In the genomic region with DNA sequence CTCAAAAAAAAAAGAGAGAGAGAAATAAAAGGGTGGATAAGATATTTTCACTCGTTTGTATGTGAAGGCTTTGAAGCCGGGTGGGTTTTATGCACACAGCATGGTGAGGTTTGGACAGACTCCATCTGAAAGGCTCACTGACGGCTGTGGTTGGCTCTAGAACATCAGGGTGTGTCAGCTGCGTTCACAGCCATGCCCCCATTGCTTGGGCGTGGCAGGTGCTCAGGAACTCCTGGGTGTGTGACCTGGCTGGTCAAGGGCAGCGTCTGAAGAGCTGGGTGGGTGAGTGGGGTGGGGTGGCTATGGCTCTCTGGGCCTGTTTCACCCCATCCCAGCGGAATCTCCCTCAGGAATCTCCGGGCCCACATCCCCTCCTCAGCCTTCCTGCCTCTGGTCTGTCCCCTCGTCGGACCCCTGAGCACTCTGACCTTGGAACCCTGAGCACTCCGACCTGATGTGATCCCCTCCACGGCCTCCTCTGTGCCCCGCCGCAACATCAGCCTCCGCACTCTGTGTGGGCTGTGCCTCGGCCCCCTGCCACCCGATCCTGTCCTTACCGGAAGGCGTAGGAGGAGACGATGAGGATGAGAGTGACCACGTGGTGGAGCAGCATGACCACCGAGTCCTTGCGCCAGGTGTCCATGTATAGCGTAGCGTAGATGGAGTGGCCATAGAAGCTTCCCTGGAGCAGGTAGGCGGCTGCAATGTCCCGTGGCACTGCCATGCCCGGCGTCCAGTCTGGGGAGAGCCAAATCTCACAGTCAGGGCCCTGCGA, we compare ENCODE assay signal across 19 cellular contexts. TPM values are rescaled to one million over a fixed set of nuclear protein-coding genes. Genes with fewer than 3 reads are reported as not detected.
"Had no signal": no experiment of that assay in that cellular context is flagged by ENCODE, and none has a peak within 500 bp of the region (broad histone marks: within the 10 kb centered on the region; RNA-seq: fewer than 3 reads in every experiment).

No MANE protein-coding gene starts in this region.

- H2AFZ ChIP-seq: parathyroid adenoma had no signal

- H3K36me3 ChIP-seq: tibial artery, vagina had no signal

- ATAC-seq: activated naive CD4-positive, alpha-beta T cell treated with anti-CD3 and anti-CD28 coated beads, Interleukin-2, amount 50 U/mL, for 72 hours; activated T-cell treated with anti-CD3 and anti-CD28 coated beads, Interleukin-2, amount 50 U/mL, for 72 hours; stimulated activated memory B cell treated with anti-CD40 and anti-IgM and Interleukin-4, amounts not matched to agents 10 μg/mL and 1 μg/mL and 100 μg/mL, for 72 hours had no signal

- H3K4me1 ChIP-seq: esophagus muscularis mucosa, parathyroid adenoma, tibial artery, vagina had no signal

- H3K9ac ChIP-seq: parathyroid adenoma had no signal

- DNase-seq: activated B cell treated with CpG ODN at 0.5 μM for 24 hours; activated CD4-positive, alpha-beta T cell treated with anti-CD3 and anti-CD28 coated beads, Interleukin-2, amount 10 ng/mL, durations not matched to agents 24 days and 14 days; activated CD8-positive, alpha-beta memory T cell treated with anti-CD3 and anti-CD28 coated beads, Interleukin-2, amount 50 U/mL, for 48 hours; activated gamma-delta T cell; activated T-cell treated with anti-CD3 and anti-CD28 coated beads, Interleukin-2, amount 50 U/mL, for 72 hours; effector CD4-positive, alpha-beta T cell; glutamatergic neuron; kidney glomerular epithelial cell; stimulated activated CD4-positive, alpha-beta T cell treated with anti-CD3 and anti-CD28 coated beads, Interleukin-2, amount 100 ng/mL, for 48 hours; T-helper 2 cell; tibial artery had no signal

- FAIRE-seq: TTC549 had no signal

- H3K79me2 ChIP-seq: parathyroid adenoma had no signal

- H3K4me3 ChIP-seq: coronary artery, esophagus muscularis mucosa, lung, tibial artery, vagina had no signal

- H3K9me3 ChIP-seq: esophagus muscularis mucosa, tibial artery, vagina had no signal

- H3K27me3 ChIP-seq: esophagus muscularis mucosa, tibial artery, vagina had no signal

- H3K27ac ChIP-seq: coronary artery, esophagus muscularis mucosa, parathyroid adenoma, tibial artery, vagina had no signal

RNA-seq across cellular contexts. Expression of a gene that starts 12.2 kb away (rescaled TPM):
- total RNA-seq: activated B cell treated with CpG ODN at 0.5 μM for 24 hours; activated T-cell treated with anti-CD3 and anti-CD28 coated beads, Interleukin-2, amount 50 U/mL, for 72 hours had no signal
